1 cellular context compared by ENCODE assay signal in the genomic region with DNA sequence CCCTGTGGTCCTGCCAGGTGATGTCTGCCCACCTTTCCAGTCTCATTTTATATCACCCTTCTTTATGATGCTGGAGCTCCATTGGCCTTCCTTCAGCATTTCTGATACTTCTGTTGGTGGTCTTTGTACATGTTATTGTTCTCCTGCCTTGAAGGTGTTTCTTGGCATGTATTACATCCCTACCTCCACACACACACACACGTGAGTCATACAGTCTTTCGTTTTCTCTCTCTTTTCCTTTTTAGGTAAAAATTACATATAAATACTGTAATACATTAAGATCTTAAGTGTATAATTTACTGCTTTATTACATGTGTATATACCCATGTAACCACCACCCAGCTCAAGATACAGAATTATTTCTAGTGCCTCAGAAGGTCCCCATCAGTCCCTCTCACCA.
TF ChIP-seq lines count a peak whose summit lies in the region.

No MANE protein-coding gene starts in this region.

TF ChIP-seq in IMR-90, 13 proteins besides CTCF, POLR2A, EP300 and RAD21:
- no peak for TF ChIP-seq MAFK (IDR thresholded peaks at IDR 0.05; ENCODE audit: low read depth, low read length)
- TF ChIP-seq SMC3 (IDR thresholded peaks at IDR 0.05; ENCODE audit: low read depth, low read length), result no peak
- TF ChIP-seq BHLHE40 (IDR thresholded peaks at IDR 0.05; ENCODE audit: low read depth, low read length), result no peak
- TF ChIP-seq NFE2L2 (IDR thresholded peaks at IDR 0.05; ENCODE audit: low read depth, low read length), result no peak
- TF ChIP-seq RCOR1 (IDR thresholded peaks at IDR 0.05; ENCODE audit: insufficient replicate concordance, low read length), result no peak
- TF ChIP-seq RFX5 (IDR thresholded peaks at IDR 0.05; ENCODE audit: low read depth, low read length), result no peak
- no peak for TF ChIP-seq MAZ (IDR thresholded peaks at IDR 0.05; ENCODE audit: borderline replicate concordance, low read depth, low read length)
- TF ChIP-seq CHD1 (IDR thresholded peaks at IDR 0.05; ENCODE audit: low read depth, low read length), result no peak
- no peak for TF ChIP-seq ELK1 (IDR thresholded peaks at IDR 0.05; ENCODE audit: borderline replicate concordance, low read depth, low read length)
